10 cellular contexts compared by ENCODE assay signal in genomic region chr1:161421456-161421855, GRCh38. TPM values are rescaled to one million over a fixed set of nuclear protein-coding genes. Genes with fewer than 3 reads are reported as not detected.
DNase-seq lines count a peak whose midpoint lies in the region; ATAC-seq and TF ChIP-seq lines count a peak whose summit lies in the region.
"Had no signal": no experiment of that assay in that cellular context is flagged by ENCODE, and none has a peak within 500 bp of the region (broad histone marks: within the 10 kb centered on the region; RNA-seq: fewer than 3 reads in every experiment).

No MANE protein-coding gene starts in this region.

- peaks cover 3% of the 10 kb centered on the region for H3K4me1 Mint-ChIP-seq in T-helper 17 cell
- no peaks in the 10 kb centered on the region for H3K4me1 Mint-ChIP-seq in mesothelial cell of epicardium

- peak overlapping the region; percentile 67 for H3K27ac Mint-ChIP-seq in T-helper 17 cell
- no peak overlapping the region for H3K27ac Mint-ChIP-seq in mesothelial cell of epicardium

- ATAC-seq in HG02571 (IDR thresholded peaks at IDR 0.05; ENCODE audit: unreplicated experiment) (peak; percentile 15), T-helper 17 cell (no peak), HG03196 (IDR thresholded peaks at IDR 0.05; ENCODE audit: unreplicated experiment) (no peak)

- H3K9me3 Mint-ChIP-seq in mesothelial cell of epicardium, result no peaks in the 10 kb centered on the region

- no peak for TF ChIP-seq CTCF in mesothelial cell of epicardium (IDR thresholded peaks at IDR 0.05; ENCODE audit: unreplicated experiment)

- H3K27me3 Mint-ChIP-seq in T-helper 17 cell, result peaks cover 20% of the 10 kb centered on the region
- peaks cover 60% of the 10 kb centered on the region for H3K27me3 Mint-ChIP-seq in mesothelial cell of epicardium (ENCODE audit: low read depth)

- H3K36me3 Mint-ChIP-seq in T-helper 17 cell (ENCODE audit: low read depth) (peaks cover 2% of the 10 kb centered on the region), mesothelial cell of epicardium (no peaks in the 10 kb centered on the region)

- H3K9me3 ChIP-seq in T-helper 17 cell (ENCODE audit: control insufficient read depth, low read length, poor library complexity, severe bottlenecking), result no peaks in the 10 kb centered on the region
- H3K9me3 ChIP-seq: colonic mucosa had no signal

- DNase-seq in NCI-H2227 (lab: John Stamatoyannopoulos, UW; ENCODE audit: unreplicated experiment) (peak; percentile 29), NCI-H2227 treated with DMSO at 0.1 percent for 48 hours (lab: John Stamatoyannopoulos, UW) (no peak), T-helper 17 cell (no peak), mesothelial cell of epicardium (ENCODE audit: low spot score in 2 of 2, unreplicated experiment in 2 of 2) (no peak), NCI-H524 (lab: John Stamatoyannopoulos, UW) (no peak), cerebellar nuclear complex (lab: John Stamatoyannopoulos, UW) (no peak)
- DNase-seq: NCI-H1048 had no signal

- H3K4me3 Mint-ChIP-seq in T-helper 17 cell (peak overlapping the region; percentile 77), mesothelial cell of epicardium (peak overlapping the region; percentile 54)

RNA-seq across cellular contexts. Expression of gene CFAP126, which starts 53.8 kb away (rescaled TPM):
- not detected for total RNA-seq in T-helper 17 cell
- not detected in 3 replicates for total RNA-seq in mesothelial cell of epicardium
- total RNA-seq: colonic mucosa had no signal
